Comparison of ENCODE assay signal across 10 cellular contexts in the genomic region with DNA sequence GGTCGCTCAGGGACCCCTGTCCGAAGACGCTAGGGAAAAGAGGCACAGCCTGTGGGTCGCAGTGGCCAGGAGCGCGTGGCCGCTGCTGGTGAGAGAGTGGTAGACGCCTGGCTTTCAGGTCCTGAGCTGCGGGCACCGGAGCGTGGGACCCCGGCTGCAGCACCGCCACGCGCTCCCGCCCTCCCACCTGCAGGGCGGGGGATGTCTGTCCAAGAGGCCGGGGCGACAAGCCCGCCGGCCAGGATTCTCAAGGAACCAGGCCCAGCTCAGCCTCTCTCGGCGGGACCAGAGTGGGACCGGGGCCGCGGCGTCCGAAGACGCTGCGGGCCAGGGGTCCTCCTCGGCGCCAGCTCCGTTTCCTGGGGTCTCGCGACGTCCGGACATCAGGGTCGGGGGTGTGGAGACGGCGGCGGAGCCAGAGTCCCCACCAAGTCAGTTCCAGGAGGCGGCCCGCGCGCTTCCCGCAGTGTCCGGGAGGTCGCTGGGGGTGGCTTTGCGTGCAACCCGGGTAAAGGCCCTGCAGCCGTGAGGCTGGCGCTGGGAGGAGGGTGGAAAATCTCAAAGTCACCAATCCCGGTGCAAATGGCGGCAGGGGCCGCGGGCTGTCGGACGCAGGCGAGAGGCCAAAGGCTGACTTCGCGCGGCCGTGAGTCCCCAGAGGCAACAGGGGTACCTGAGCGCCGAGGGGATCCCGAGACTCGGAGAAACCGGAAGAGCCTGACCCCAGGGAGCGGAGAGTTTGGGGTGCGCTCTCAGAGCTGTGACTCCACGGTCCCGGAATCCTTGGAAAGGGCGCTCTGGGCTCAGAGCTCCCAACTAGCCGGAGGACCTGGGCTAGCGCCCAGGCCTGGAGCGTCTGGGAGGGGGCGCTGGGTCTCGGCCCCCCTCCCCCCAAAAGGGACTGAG. TPM values are rescaled to one million over a fixed set of nuclear protein-coding genes. Genes with fewer than 3 reads are reported as not detected.
DNase-seq lines count a peak whose midpoint lies in the region; FAIRE-seq and TF ChIP-seq lines count a peak whose summit lies in the region.
"Had no signal": no experiment of that assay in that cellular context is flagged by ENCODE, and none has a peak within 500 bp of the region (broad histone marks: within the 10 kb centered on the region; RNA-seq: fewer than 3 reads in every experiment).

No MANE protein-coding gene starts in this region.

- 10 to 21% (median 16%) methylated on average over 63 to 78 of the region's 78 CpGs for WGBS in small intestine, 3 donors

- H3K4me3 ChIP-seq in coronary artery: peak overlapping the region; percentile 96
- H3K4me3 ChIP-seq in small intestine (ENCODE audit: low read depth in 1 of 2, low read length in 2 of 2): peak overlapping the region; percentile 26 to 52

- no peak for TF ChIP-seq CTCF in coronary artery (IDR thresholded peaks at IDR 0.05)

- no peaks in the 10 kb centered on the region for H3K4me1 ChIP-seq in small intestine (ENCODE audit: control insufficient read depth in 2 of 2, insufficient read depth in 1 of 2, low read depth in 1 of 2, low read length in 1 of 2)

- no peaks in the 10 kb centered on the region for H3K36me3 ChIP-seq in small intestine (ENCODE audit: control insufficient read depth in 2 of 2, insufficient read depth in 2 of 2, low read length in 2 of 2)

- no peaks in the 10 kb centered on the region for H3K9me3 Mint-ChIP-seq in T-helper 2 cell treated with Interferon-gamma antibody and Interleukin-4, amounts not matched to agents 5 μg/mL and 100 μg/mL, for 36 hours

- H3K27ac Mint-ChIP-seq in T-helper 2 cell treated with Interferon-gamma antibody and Interleukin-4, amounts not matched to agents 5 μg/mL and 100 μg/mL, for 36 hours: no peak overlapping the region

- H3K4me3 Mint-ChIP-seq in T-helper 2 cell treated with Interferon-gamma antibody and Interleukin-4, amounts not matched to agents 5 μg/mL and 100 μg/mL, for 36 hours: no peak overlapping the region

- no peaks in the 10 kb centered on the region for H3K36me3 Mint-ChIP-seq in T-helper 2 cell treated with Interferon-gamma antibody and Interleukin-4, amounts not matched to agents 5 μg/mL and 100 μg/mL, for 36 hours (ENCODE audit: low read depth)

- no peak for FAIRE-seq in small intestine (lab: Jason Lieb, UNC)

- peaks cover 8% of the 10 kb centered on the region for H3K4me1 Mint-ChIP-seq in T-helper 2 cell treated with Interferon-gamma antibody and Interleukin-4, amounts not matched to agents 5 μg/mL and 100 μg/mL, for 36 hours (ENCODE audit: low read depth)

- H3K27me3 Mint-ChIP-seq in T-helper 2 cell treated with Interferon-gamma antibody and Interleukin-4, amounts not matched to agents 5 μg/mL and 100 μg/mL, for 36 hours (ENCODE audit: low read depth): peaks cover 62% of the 10 kb centered on the region

- H3K9me3 ChIP-seq in small intestine (ENCODE audit: control insufficient read depth, low read depth): no peaks in the 10 kb centered on the region

- no peaks in the 10 kb centered on the region for H3K27me3 ChIP-seq in small intestine (ENCODE audit: control insufficient read depth in 2 of 2, insufficient read depth in 2 of 2, low read length in 2 of 2)

- DNase-seq in HCEC 1CT (peak; percentile 47), coronary artery (ENCODE audit: low spot score) (no peak), kidney tubule cell (ENCODE audit: low spot score) (peak; percentile 49), small intestine (peak; percentile 65), inferior parietal cortex (ENCODE audit: extremely low spot score) (no peak), dermis blood vessel endothelial cell (no peak), superior temporal gyrus (ENCODE audit: extremely low spot score) (no peak)
- DNase-seq in T-helper 2 cell treated with Interferon-gamma antibody and Interleukin-4, amounts not matched to agents 5 μg/mL and 100 μg/mL, for 36 hours (ENCODE audit: low spot score): no peak
- DNase-seq: activated CD4-positive, CD25-positive, alpha-beta regulatory T cell; NCI-H524 had no signal

- H3K27ac ChIP-seq in coronary artery (peak overlapping the region; percentile 55 to 81), small intestine (ENCODE audit: low read depth in 1 of 2, low read length in 1 of 2) (peak overlapping the region; percentile 86 to 88)

RNA-seq across cellular contexts. Expression of a gene that starts 5.4 kb away (rescaled TPM):
- 10 to 100 TPM in 1 of 3 donors, 1 to 10 TPM in 2; 2.0 to 17.2 (median 5.9) TPM for polyA plus RNA-seq in small intestine
- total RNA-seq in dermis blood vessel endothelial cell: 0.68 and 1.2 TPM in 2 replicates

RNA-seq across cellular contexts. Expression of a gene that starts 35.2 kb away (rescaled TPM):
- 10 to 100 TPM in 1 of 3 donors, 1 to 10 TPM in 1, not detected in 1; 5.6 to 16.2 TPM for polyA plus RNA-seq in small intestine
- 7.6 and 27.4 TPM in 2 replicates for total RNA-seq in dermis blood vessel endothelial cell

Comparison
In these comparisons a context has a peak if more than half of its experiments do, and no peak if none do; other contexts are left out.
1. DNase-seq: peak in HCEC 1CT (single experiment), kidney tubule cell (single experiment) and small intestine (single experiment); none in coronary artery (single experiment), inferior parietal cortex (single experiment), T-helper 2 cell treated with Interferon-gamma antibody and Interleukin-4, amounts not matched to agents 5 μg/mL and 100 μg/mL, for 36 hours (single experiment), dermis blood vessel endothelial cell (single experiment) and superior temporal gyrus (single experiment).